In genomic region chr4:82899339-82899738, GRCh38 we compare ENCODE assay signal across 8 cellular contexts. TPM values are rescaled to one million over a fixed set of nuclear protein-coding genes. Genes with fewer than 3 reads are reported as not detected.
A peak's percentile ranks its signal among the peaks of the same experiment; 100 is the strongest.
DNase-seq lines count a peak whose midpoint lies in the region; ATAC-seq, FAIRE-seq and TF ChIP-seq lines count a peak whose summit lies in the region.

No MANE protein-coding gene starts in this region.

- peaks cover 18% of the 10 kb centered on the region for H3K36me3 ChIP-seq in CD4-positive, CD25-positive, alpha-beta regulatory T cell (ENCODE audit: control insufficient read depth, insufficient read depth, low read length)
- H3K36me3 ChIP-seq in MG63 (peaks cover 33% of the 10 kb centered on the region), osteoblast (ENCODE audit: insufficient read depth, low read length) (peaks cover 29% of the 10 kb centered on the region)

- POLR2A ChIA-PET in naive thymus-derived CD8-positive, alpha-beta T cell (lab: Charles Lee): interaction anchor here (0.6 to 3.3 kb wide), 9 partner anchors 9 to 614 kb away, joined by 3 to 40 read pairs (median 4); partner anchors contain the start of genes COPS4, COQ2, HNRNPD and HNRNPDL

- H3K79me2 ChIP-seq in osteoblast (ENCODE audit: insufficient read depth, low read length): peaks cover 71% of the 10 kb centered on the region

- peaks cover 10% of the 10 kb centered on the region for H4K20me1 ChIP-seq in osteoblast (ENCODE audit: insufficient read depth, low read length)

- no peaks in the 10 kb centered on the region for H3K9me3 Mint-ChIP-seq in CD4-positive, CD25-positive, alpha-beta regulatory T cell
- no peaks in the 10 kb centered on the region for H3K9me3 Mint-ChIP-seq in naive thymus-derived CD8-positive, alpha-beta T cell

- peak overlapping the region in 1 of 3 donors; percentile 88 for H3K27ac Mint-ChIP-seq in CD4-positive, CD25-positive, alpha-beta regulatory T cell
- H3K27ac Mint-ChIP-seq in naive thymus-derived CD8-positive, alpha-beta T cell: peak overlapping the region in 1 of 10 donors; percentile 44

- peak in 1 of 3 donors; percentile 16 for DNase-seq in CD4-positive, CD25-positive, alpha-beta regulatory T cell
- DNase-seq in MG63 (no peak), epithelial cell of esophagus (ENCODE audit: low read depth) (peak; percentile 9), osteoblast (ENCODE audit: insufficient read length, low spot score, missing footprints) (no peak), superior temporal gyrus (ENCODE audit: extremely low spot score) (no peak), frontal cortex (ENCODE audit: low spot score in 2 of 2) (no peak)
- DNase-seq in naive thymus-derived CD8-positive, alpha-beta T cell: no peak

- no peaks in the 10 kb centered on the region for H3K9me3 ChIP-seq in CD4-positive, CD25-positive, alpha-beta regulatory T cell (ENCODE audit: control insufficient read depth in 2 of 2, low read length in 2 of 2)
- H3K9me3 ChIP-seq in MG63 (no peaks in the 10 kb centered on the region), osteoblast (ENCODE audit: low read depth, low read length) (no peaks in the 10 kb centered on the region)

- H3K27ac ChIP-seq in CD4-positive, CD25-positive, alpha-beta regulatory T cell (ENCODE audit: insufficient read depth, low read length, poor library complexity, severe bottlenecking): peak overlapping the region; percentile 99
- peak overlapping the region; percentile 100 for H3K27ac ChIP-seq in osteoblast (ENCODE audit: low read depth, low read length)

- no peak for FAIRE-seq in frontal cortex (lab: Jason Lieb, UNC)

- ATAC-seq in CD4-positive, CD25-positive, alpha-beta regulatory T cell (ENCODE audit: low read depth in 2 of 2): no peak
- no peak for ATAC-seq in GM18867 (IDR thresholded peaks at IDR 0.05; ENCODE audit: unreplicated experiment)
- ATAC-seq in naive thymus-derived CD8-positive, alpha-beta T cell: no peak

- H3K27me3 Mint-ChIP-seq in CD4-positive, CD25-positive, alpha-beta regulatory T cell: peaks cover 14% of the 10 kb centered on the region
- no peaks in the 10 kb centered on the region for H3K27me3 Mint-ChIP-seq in naive thymus-derived CD8-positive, alpha-beta T cell

- peaks cover 2% of the 10 kb centered on the region for H3K27me3 ChIP-seq in CD4-positive, CD25-positive, alpha-beta regulatory T cell (ENCODE audit: control insufficient read depth, insufficient read depth, low read length)
- H3K27me3 ChIP-seq in MG63 (no peaks in the 10 kb centered on the region), osteoblast (ENCODE audit: insufficient read depth, low read length) (no peaks in the 10 kb centered on the region)

- peaks cover 11 to 21% (median 13%) of the 10 kb centered on the region in 4 donors for H3K4me1 Mint-ChIP-seq in CD4-positive, CD25-positive, alpha-beta regulatory T cell
- peaks cover 7 to 31% (median 12%) of the 10 kb centered on the region in 4 donors for H3K4me1 Mint-ChIP-seq in naive thymus-derived CD8-positive, alpha-beta T cell

- peak overlapping the region; percentile 95 for H3K4me2 ChIP-seq in osteoblast (ENCODE audit: insufficient read depth, low read length)

- H3K4me1 ChIP-seq in CD4-positive, CD25-positive, alpha-beta regulatory T cell (ENCODE audit: control insufficient read depth, insufficient read depth, low read length, poor library complexity, severe bottlenecking): peaks cover 40% of the 10 kb centered on the region
- H3K4me1 ChIP-seq in osteoblast (ENCODE audit: insufficient read depth, low read length): peaks cover 21% of the 10 kb centered on the region

- H3K36me3 Mint-ChIP-seq in CD4-positive, CD25-positive, alpha-beta regulatory T cell: peaks cover 10% of the 10 kb centered on the region
- H3K36me3 Mint-ChIP-seq in naive thymus-derived CD8-positive, alpha-beta T cell: peaks cover 2 to 32% (median 10%) of the 10 kb centered on the region in 3 donors

- H3K4me3 ChIP-seq in CD4-positive, CD25-positive, alpha-beta regulatory T cell (ENCODE audit: low read depth, low read length): peak overlapping the region; percentile 94
- H3K4me3 ChIP-seq in MG63: peak overlapping the region; percentile 79
- H3K4me3 ChIP-seq in epithelial cell of esophagus (ENCODE audit: low read length): peak overlapping the region; percentile 89
- peak overlapping the region; percentile 83 for H3K4me3 ChIP-seq in osteoblast (ENCODE audit: insufficient read depth, low read length)

- H3K4me3 Mint-ChIP-seq in CD4-positive, CD25-positive, alpha-beta regulatory T cell: no peak overlapping the region
- H3K4me3 Mint-ChIP-seq in naive thymus-derived CD8-positive, alpha-beta T cell: no peak overlapping the region

- H2AFZ ChIP-seq in osteoblast (ENCODE audit: low read length): no peak overlapping the region

- TF ChIP-seq CTCF in epithelial cell of esophagus (IDR thresholded peaks at IDR 0.05; ENCODE audit: insufficient read depth, low read depth, low read length, missing control alignments) (no peak), osteoblast (IDR thresholded peaks at IDR 0.05; ENCODE audit: extremely low read depth, low read depth, low read length) (no peak)

RNA-seq across cellular contexts. Expression of gene THAP9, which starts 1.2 kb away (rescaled TPM):
- total RNA-seq in CD4-positive, CD25-positive, alpha-beta regulatory T cell: 2.3 TPM
- polyA plus RNA-seq in CD4-positive, CD25-positive, alpha-beta regulatory T cell: 1 to 10 TPM in 2 of 4 donors, under 1 TPM in 2; 0.37 to 2.0 (median 1.4) TPM
- 0.37 and 2.9 TPM in 2 replicates for total RNA-seq in MG63 (2014; rRNA removed; shearing (Covaris generic); ENCODE audit: low replicate concordance)
- total RNA-seq in osteoblast (3.2 and 3.3 TPM in 2 replicates), frontal cortex (17.5 TPM)
- 1 to 10 TPM; 4.1 to 6.0 TPM for total RNA-seq in naive thymus-derived CD8-positive, alpha-beta T cell
- polyA plus RNA-seq in naive thymus-derived CD8-positive, alpha-beta T cell: 1 to 10 TPM; 1.6 to 2.9 (median 1.7) TPM

RNA-seq across cellular contexts. Expression of gene SEC31A, which starts 8.4 kb away (rescaled TPM):
- 130 TPM for total RNA-seq in CD4-positive, CD25-positive, alpha-beta regulatory T cell
- 100 to 1,000 TPM; 101 to 123 (median 117) TPM for polyA plus RNA-seq in CD4-positive, CD25-positive, alpha-beta regulatory T cell
- total RNA-seq in MG63 (2014; rRNA removed; shearing (Covaris generic); ENCODE audit: low replicate concordance): 116 and 139 TPM in 2 replicates
- total RNA-seq in osteoblast (487 and 513 TPM in 2 replicates), frontal cortex (117 TPM)
- total RNA-seq in naive thymus-derived CD8-positive, alpha-beta T cell: 100 to 1,000 TPM; 130 to 145 TPM
- polyA plus RNA-seq in naive thymus-derived CD8-positive, alpha-beta T cell: 100 to 1,000 TPM; 101 to 131 (median 112) TPM
